Comparison of ENCODE assay signal across 8 cellular contexts in the genomic region with DNA sequence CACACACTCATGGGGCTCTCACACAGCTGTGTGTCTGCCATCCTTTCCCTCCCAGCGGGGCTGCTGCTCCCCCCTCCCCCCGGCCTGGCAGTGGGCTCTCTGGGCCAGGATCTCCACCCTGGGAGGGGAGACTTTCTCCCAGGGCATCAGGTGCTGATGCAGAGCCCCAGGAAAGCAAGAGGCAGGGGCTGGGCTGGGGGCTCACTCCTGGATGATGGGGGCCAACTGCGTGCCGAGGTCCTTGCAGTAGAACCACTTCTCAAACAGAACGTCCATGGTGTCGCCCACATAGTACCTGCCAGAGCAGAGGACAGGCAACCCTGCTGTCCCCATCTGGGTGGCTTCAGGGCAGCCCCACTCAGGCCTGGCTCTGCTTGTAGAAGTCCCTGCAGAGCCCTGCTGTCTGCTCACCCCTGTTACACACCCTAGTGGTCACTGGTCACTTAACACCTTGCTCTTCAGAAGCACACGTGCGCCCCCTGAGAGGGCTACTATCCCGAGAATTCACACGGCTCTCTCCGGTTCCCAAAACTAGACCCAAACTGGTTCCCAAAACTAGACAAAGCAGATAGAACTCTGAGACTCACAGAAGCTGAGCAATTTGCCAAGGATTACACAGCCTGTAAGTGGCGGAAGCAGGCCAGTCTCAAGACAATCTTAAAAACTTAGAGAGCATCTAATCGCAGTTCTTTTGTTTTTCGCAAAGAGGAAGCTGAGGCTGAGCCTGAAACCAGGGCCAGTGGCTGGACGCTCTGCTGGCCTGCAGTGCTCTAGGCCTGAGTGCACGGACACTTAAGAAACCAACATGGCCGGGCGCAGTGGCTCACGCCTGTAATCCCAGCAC. TPM values are rescaled to one million over a fixed set of nuclear protein-coding genes. Genes with fewer than 3 reads are reported as not detected.
DNase-seq lines count a peak whose midpoint lies in the region; ATAC-seq and TF ChIP-seq lines count a peak whose summit lies in the region.

No MANE protein-coding gene starts in this region.

- H3K4me1 ChIP-seq in transverse colon = no peaks in the 10 kb centered on the region

- intact Hi-C loops in transverse colon (cut with DNase I; ENCODE audit: low total_unique reads) = no loop called here

- no peak overlapping the region for H3K27ac ChIP-seq in transverse colon

- no peak for TF ChIP-seq EP300 in transverse colon (IDR thresholded peaks at IDR 0.05; ENCODE audit: low read depth)

- peak; percentile 45 for DNase-seq in COLO829 (ENCODE audit: low spot score)
- DNase-seq in NAMALWA (ENCODE audit: low spot score) = peak; percentile 70
- DNase-seq in activated naive CD8-positive, alpha-beta T cell treated with anti-CD3 and anti-CD28 coated beads, Interleukin-2, amount 50 U/mL, for 24 hours = no peak
- DNase-seq in iris pigment epithelial cell (ENCODE audit: low read depth) = peak; percentile 74
- DNase-seq in transverse colon = no peak

- no peak overlapping the region for H3K4me3 ChIP-seq in transverse colon

- no peaks in the 10 kb centered on the region for H3K9me3 ChIP-seq in transverse colon

- H3K9me3 Mint-ChIP-seq in activated naive CD8-positive, alpha-beta T cell treated with anti-CD3 and anti-CD28 coated beads, Interleukin-2, amount 50 U/mL, for 24 hours = no peaks in the 10 kb centered on the region

- TF ChIP-seq CTCF in transverse colon (IDR thresholded peaks at IDR 0.05) = peak in 4 of 5 experiments; percentile 15 to 36 (median 17)

- 73 to 93% methylated on average over 3 to 13 of the region's 19 CpGs for WGBS in transverse colon (ENCODE audit: low coverage in 1 of 2), 2 donors

- H3K27ac Mint-ChIP-seq in activated naive CD8-positive, alpha-beta T cell treated with anti-CD3 and anti-CD28 coated beads, Interleukin-2, amount 50 U/mL, for 24 hours = no peak overlapping the region

- H3K36me3 ChIP-seq in transverse colon = no peaks in the 10 kb centered on the region

- H3K4me3 Mint-ChIP-seq in activated naive CD8-positive, alpha-beta T cell treated with anti-CD3 and anti-CD28 coated beads, Interleukin-2, amount 50 U/mL, for 24 hours = no peak overlapping the region

- H3K27me3 ChIP-seq in transverse colon = no peaks in the 10 kb centered on the region

- peaks cover 11% of the 10 kb centered on the region for H3K4me1 Mint-ChIP-seq in activated naive CD8-positive, alpha-beta T cell treated with anti-CD3 and anti-CD28 coated beads, Interleukin-2, amount 50 U/mL, for 24 hours

- no peaks in the 10 kb centered on the region for H3K36me3 Mint-ChIP-seq in activated naive CD8-positive, alpha-beta T cell treated with anti-CD3 and anti-CD28 coated beads, Interleukin-2, amount 50 U/mL, for 24 hours (ENCODE audit: low read depth)

- TF ChIP-seq POLR2A in transverse colon (IDR thresholded peaks at IDR 0.05) = no peak

- no peaks in the 10 kb centered on the region for H3K27me3 Mint-ChIP-seq in activated naive CD8-positive, alpha-beta T cell treated with anti-CD3 and anti-CD28 coated beads, Interleukin-2, amount 50 U/mL, for 24 hours

- in situ Hi-C loops in transverse colon (cut with MboI; ENCODE audit: low pct_ligation_motif_present in 1 of 4, low pct_unique_long_range_greater_than_20kb in 1 of 4, low sequenced_read_pairs in 3 of 4) = no loop called here

- ATAC-seq in GM21367 (IDR thresholded peaks at IDR 0.05; ENCODE audit: unreplicated experiment) (peak; percentile 47), HG02981 (IDR thresholded peaks at IDR 0.05; ENCODE audit: unreplicated experiment) (no peak), HG03565 (IDR thresholded peaks at IDR 0.05; ENCODE audit: unreplicated experiment) (no peak)
- peak; percentile 45 for ATAC-seq in activated naive CD8-positive, alpha-beta T cell treated with anti-CD3 and anti-CD28 coated beads, Interleukin-2, amount 50 U/mL, for 24 hours

RNA-seq across cellular contexts. Expression of gene OXER1, which starts 6.6 kb away (rescaled TPM):
- 1 to 10 TPM in 2 of 4 donors, under 1 TPM in 1, not detected in 1; 0.48 to 6.4 (median 4.9) TPM for total RNA-seq in transverse colon

RNA-seq across cellular contexts. Expression of gene HAAO, which starts 21.9 kb away (rescaled TPM):
- 10 to 100 TPM in 1 of 4 donors, 1 to 10 TPM in 2, not detected in 1; 1.9 to 29.4 (median 4.0) TPM for total RNA-seq in transverse colon

Comparison
In these comparisons a context has a peak if more than half of its experiments do, and no peak if none do; other contexts are left out.
1. DNase-seq: peak in COLO829 (single experiment), NAMALWA (single experiment) and iris pigment epithelial cell (single experiment); none in activated naive CD8-positive, alpha-beta T cell treated with anti-CD3 and anti-CD28 coated beads, Interleukin-2, amount 50 U/mL, for 24 hours (single experiment) and transverse colon (single experiment).
2. ATAC-seq: peak in GM21367 (single experiment) and activated naive CD8-positive, alpha-beta T cell treated with anti-CD3 and anti-CD28 coated beads, Interleukin-2, amount 50 U/mL, for 24 hours (single experiment); none in HG02981 (single experiment) and HG03565 (single experiment).